ENCODE assay signal across 14 cellular contexts in genomic region chr4:48225368-48226141, GRCh38.
"Had no signal": no experiment of that assay in that cellular context is flagged by ENCODE, and none has a peak within 500 bp of the region (broad histone marks: within the 10 kb centered on the region; RNA-seq: fewer than 3 reads in every experiment).

No MANE protein-coding gene starts in this region.

- H3K9me3 Mint-ChIP-seq: activated CD4-positive, alpha-beta memory T cell treated with anti-CD3 and anti-CD28 coated beads, Interleukin-2, amount 10 ng/mL, durations not matched to agents 7 days and 5 days; T-helper 2 cell treated with Interferon-gamma antibody and Interleukin-4, amounts not matched to agents 5 μg/mL and 100 μg/mL, for 36 hours had no signal

- H3K27ac Mint-ChIP-seq: activated CD4-positive, alpha-beta memory T cell treated with anti-CD3 and anti-CD28 coated beads, Interleukin-2, amount 10 ng/mL, durations not matched to agents 7 days and 5 days; activated CD4-positive, alpha-beta T cell treated with anti-CD3 and anti-CD28 coated beads for 36 hours; mesothelial cell of epicardium; T-helper 2 cell treated with Interferon-gamma antibody and Interleukin-4, amounts not matched to agents 5 μg/mL and 100 μg/mL, for 36 hours had no signal

- H3K4me3 Mint-ChIP-seq: activated CD4-positive, alpha-beta memory T cell treated with anti-CD3 and anti-CD28 coated beads, Interleukin-2, amount 10 ng/mL, durations not matched to agents 7 days and 5 days; activated CD4-positive, alpha-beta T cell treated with anti-CD3 and anti-CD28 coated beads for 36 hours; mesothelial cell of epicardium; T-helper 2 cell treated with Interferon-gamma antibody and Interleukin-4, amounts not matched to agents 5 μg/mL and 100 μg/mL, for 36 hours had no signal

- H3K27me3 Mint-ChIP-seq: activated CD4-positive, alpha-beta memory T cell treated with anti-CD3 and anti-CD28 coated beads, Interleukin-2, amount 10 ng/mL, durations not matched to agents 7 days and 5 days; activated CD4-positive, alpha-beta T cell treated with anti-CD3 and anti-CD28 coated beads for 36 hours had no signal

- H3K27ac ChIP-seq: colonic mucosa, parathyroid adenoma, skin epidermis, stomach, thoracic aorta, uterus had no signal

- DNase-seq: activated CD4-positive, alpha-beta memory T cell treated with anti-CD3 and anti-CD28 coated beads, Interleukin-2, amount 10 ng/mL, durations not matched to agents 7 days and 5 days; activated CD4-positive, alpha-beta T cell treated with anti-CD3 and anti-CD28 coated beads for 36 hours; activated CD8-positive, alpha-beta memory T cell treated with anti-CD3 and anti-CD28 coated beads, Interleukin-2, amount 50 U/mL, for 4 hours; activated naive CD4-positive, alpha-beta T cell treated with Interleukin-2 at 50 U/mL for 16 hours; colonic mucosa; effector CD8-positive, alpha-beta T cell; heart left ventricle; stomach; uterus had no signal

- H3K36me3 Mint-ChIP-seq: mesothelial cell of epicardium had no signal

- H3K27me3 ChIP-seq: colonic mucosa, heart left ventricle, stomach, uterus had no signal

- H3K4me1 Mint-ChIP-seq: activated CD4-positive, alpha-beta memory T cell treated with anti-CD3 and anti-CD28 coated beads, Interleukin-2, amount 10 ng/mL, durations not matched to agents 7 days and 5 days; mesothelial cell of epicardium had no signal

- H3K4me3 ChIP-seq: colonic mucosa, heart left ventricle, skin epidermis, stomach, thoracic aorta, uterus had no signal

- ATAC-seq: activated CD4-positive, alpha-beta T cell treated with anti-CD3 and anti-CD28 coated beads for 36 hours; heart left ventricle had no signal
